Comparison of ENCODE assay signal across 16 cellular contexts in genomic region chr20:37501940-37502339, GRCh38.
DNase-seq lines count a peak whose midpoint lies in the region; ATAC-seq lines count a peak whose summit lies in the region.
"Had no signal": no experiment of that assay in that cellular context is flagged by ENCODE, and none has a peak within 500 bp of the region (broad histone marks: within the 10 kb centered on the region; RNA-seq: fewer than 3 reads in every experiment).

No MANE protein-coding gene starts in this region.

- DNase-seq in DMS79 (lab: John Stamatoyannopoulos, UW) (peak; percentile 29), NCI-H2029 (lab: John Stamatoyannopoulos, UW) (peak; percentile 89), RKO (ENCODE audit: low spot score) (peak; percentile 23), left kidney (ENCODE audit: low read depth, low spot score) (peak; percentile 28), HUDEP-2 (lab: John Stamatoyannopoulos, UW; ENCODE audit: unreplicated experiment in 76 of 76) (no peak), KG1 (lab: John Stamatoyannopoulos, UW) (no peak)
- DNase-seq: activated CD4-positive, CD25-positive, alpha-beta regulatory T cell; activated gamma-delta T cell treated with Interleukin-2 at 50 U/mL for 16 hours; AML-193; DND-41; heart right ventricle; pancreas; stimulated activated naive CD4-positive, alpha-beta T cell treated with Interleukin-2 at 50 U/mL for 16 hours; SW 1271 had no signal

- ATAC-seq in GM21423 (IDR thresholded peaks at IDR 0.05; ENCODE audit: unreplicated experiment) (no peak), HG03432 (IDR thresholded peaks at IDR 0.05; ENCODE audit: unreplicated experiment) (no peak)
- ATAC-seq: heart right ventricle, pancreas had no signal

Comparison
In these comparisons a context has a peak if more than half of its experiments do, and no peak if none do; other contexts are left out.
1. DNase-seq: peak in DMS79 (single experiment), NCI-H2029 (single experiment), RKO (single experiment) and left kidney (single experiment); none in HUDEP-2 (0 of 76) and KG1 (single experiment).